In the genomic region with DNA sequence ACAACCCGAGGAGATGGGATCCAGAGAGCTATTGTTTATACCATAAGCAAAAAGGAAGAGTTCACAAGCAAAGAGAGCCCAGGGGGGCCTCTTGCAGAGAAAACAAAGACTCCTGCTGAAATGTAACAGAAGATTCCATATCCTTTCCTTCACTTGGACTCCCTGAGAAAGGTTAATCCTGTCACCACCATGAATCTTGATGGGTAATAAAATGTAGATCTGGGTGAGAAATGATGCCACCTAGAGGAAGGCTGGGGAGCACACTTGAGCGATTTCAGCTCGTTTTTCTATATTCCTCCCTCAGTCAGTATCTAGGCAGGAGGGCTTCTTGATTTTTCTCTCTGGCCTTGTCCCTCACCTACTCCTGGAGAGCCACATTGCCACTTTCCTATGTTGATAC, we compare ENCODE assay signal across 8 cellular contexts. TPM values are rescaled to one million over a fixed set of nuclear protein-coding genes. Genes with fewer than 3 reads are reported as not detected.
A peak's percentile ranks its signal among the peaks of the same experiment; 100 is the strongest.
DNase-seq lines count a peak whose midpoint lies in the region; ATAC-seq, FAIRE-seq and TF ChIP-seq lines count a peak whose summit lies in the region.

No MANE protein-coding gene starts in this region.

- intact Hi-C loops in dorsolateral prefrontal cortex (cut with DNase I): loop anchor here (10.0 kb wide), 2 partner anchors 100 to 150 kb away; a partner anchor contains a TSS
- intact Hi-C loops in sciatic nerve (cut with DNase I): loop anchor here (10.0 kb wide), 1 partner anchor 150 kb away; a partner anchor contains a TSS

- no peak overlapping the region for H3K27ac Mint-ChIP-seq in activated naive CD4-positive, alpha-beta T cell treated with anti-CD3 and anti-CD28 coated beads, Interleukin-2, amount 10 ng/mL, durations not matched to agents 7 days and 5 days

- peak in 47 of 56 donors; percentile 14 to 57 (median 38) for TF ChIP-seq CTCF in dorsolateral prefrontal cortex (IDR thresholded peaks at IDR 0.05 in 54 of 56, conservative IDR thresholded peaks at IDR 0.05 in 2 of 56; ENCODE audit: low read depth in 1 of 56, partially characterized antibody in 56 of 56)

- no peaks in the 10 kb centered on the region for H3K4me1 ChIP-seq in small intestine (ENCODE audit: control insufficient read depth in 2 of 2, insufficient read depth in 1 of 2, low read depth in 1 of 2, low read length in 1 of 2)

- CTCF ChIA-PET in activated naive CD4-positive, alpha-beta T cell treated with anti-CD3 and anti-CD28 coated beads, Interleukin-2, amount 10 ng/mL, durations not matched to agents 7 days and 5 days (lab: Charles Lee): interaction anchor here (0.7 to 2.8 kb wide), 10 partner anchors 8 to 256 kb away, joined by 3 to 17 read pairs (median 3); no protein-coding TSS in a partner anchor

- H3K4me3 ChIP-seq in dorsolateral prefrontal cortex (no peak overlapping the region), small intestine (ENCODE audit: low read depth in 1 of 2, low read length in 2 of 2) (no peak overlapping the region)

- H3K27ac ChIP-seq in dorsolateral prefrontal cortex: no peak overlapping the region
- H3K27ac ChIP-seq in small intestine (ENCODE audit: low read depth in 1 of 2, low read length in 1 of 2): no peak overlapping the region

- peaks cover 15% of the 10 kb centered on the region for H3K36me3 Mint-ChIP-seq in activated naive CD4-positive, alpha-beta T cell treated with anti-CD3 and anti-CD28 coated beads, Interleukin-2, amount 10 ng/mL, durations not matched to agents 7 days and 5 days

- peaks cover 3% of the 10 kb centered on the region for H3K9me3 Mint-ChIP-seq in activated naive CD4-positive, alpha-beta T cell treated with anti-CD3 and anti-CD28 coated beads, Interleukin-2, amount 10 ng/mL, durations not matched to agents 7 days and 5 days

- 21 to 26% (median 25%) methylated on average over 3 of the region's 3 CpGs for whole genome bisulfite sequencing in small intestine, 3 donors

- H3K4me3 Mint-ChIP-seq in activated naive CD4-positive, alpha-beta T cell treated with anti-CD3 and anti-CD28 coated beads, Interleukin-2, amount 10 ng/mL, durations not matched to agents 7 days and 5 days: no peak overlapping the region

- H3K27me3 ChIP-seq in dorsolateral prefrontal cortex: peaks cover 0 to 70% (median 21%) of the 10 kb centered on the region in 45 donors
- no peaks in the 10 kb centered on the region for H3K27me3 ChIP-seq in small intestine (ENCODE audit: control insufficient read depth in 2 of 2, insufficient read depth in 2 of 2, low read length in 2 of 2)

- peak; percentile 20 for DNase-seq in activated naive CD4-positive, alpha-beta T cell treated with anti-CD3 and anti-CD28 coated beads, Interleukin-2, amount 10 ng/mL, durations not matched to agents 7 days and 5 days
- no peak for DNase-seq in activated naive CD4-positive, alpha-beta T cell treated with anti-CD3 and anti-CD28 coated beads, Interleukin-2, amount 50 U/mL, for 16 hours
- DNase-seq in MV-4-11 (lab: John Stamatoyannopoulos, UW) (peak; percentile 29), dorsolateral prefrontal cortex (no peak), small intestine (peak; percentile 6), mucosa of gallbladder (ENCODE audit: low spot score) (no peak), sciatic nerve (ENCODE audit: low spot score) (no peak), GM19238 (ENCODE audit: insufficient read length, low spot score) (no peak)

- no peak for ATAC-seq in sciatic nerve

- H3K36me3 ChIP-seq in small intestine (ENCODE audit: control insufficient read depth in 2 of 2, insufficient read depth in 2 of 2, low read length in 2 of 2): no peaks in the 10 kb centered on the region

- no peak for FAIRE-seq in small intestine (lab: Jason Lieb, UNC)

- peaks cover 27% of the 10 kb centered on the region for H3K4me1 Mint-ChIP-seq in activated naive CD4-positive, alpha-beta T cell treated with anti-CD3 and anti-CD28 coated beads, Interleukin-2, amount 10 ng/mL, durations not matched to agents 7 days and 5 days

- H3K9me3 ChIP-seq in small intestine (ENCODE audit: control insufficient read depth, low read depth): no peaks in the 10 kb centered on the region

- no peaks in the 10 kb centered on the region for H3K27me3 Mint-ChIP-seq in activated naive CD4-positive, alpha-beta T cell treated with anti-CD3 and anti-CD28 coated beads, Interleukin-2, amount 10 ng/mL, durations not matched to agents 7 days and 5 days

RNA-seq across cellular contexts. Expression of a gene that starts 10.2 kb away (rescaled TPM):
- total RNA-seq in dorsolateral prefrontal cortex (1 to 10 TPM in 45 of 120 experiments, under 1 TPM in 65, not detected in 10; 0.32 to 5.1 (median 0.88) TPM), mucosa of gallbladder (0.49 TPM), sciatic nerve (not detected)
- under 1 TPM in 1 of 3 donors, not detected in 2; 0.03 TPM for polyA plus RNA-seq in small intestine

Comparison
In these comparisons a context has a peak if more than half of its experiments do, and no peak if none do; other contexts are left out.
1. DNase-seq: peak in activated naive CD4-positive, alpha-beta T cell treated with anti-CD3 and anti-CD28 coated beads, Interleukin-2, amount 10 ng/mL, durations not matched to agents 7 days and 5 days (single experiment), MV-4-11 (single experiment) and small intestine (single experiment); none in activated naive CD4-positive, alpha-beta T cell treated with anti-CD3 and anti-CD28 coated beads, Interleukin-2, amount 50 U/mL, for 16 hours (single experiment), dorsolateral prefrontal cortex (0 of 10), mucosa of gallbladder (single experiment), sciatic nerve (single experiment) and GM19238 (single experiment).